In genomic region chr15:38873151-38873550, GRCh38 we compare ENCODE assay signal across 20 cellular contexts.
DNase-seq lines count a peak whose midpoint lies in the region; ATAC-seq, FAIRE-seq and TF ChIP-seq lines count a peak whose summit lies in the region.
"Had no signal": no experiment of that assay in that cellular context is flagged by ENCODE, and none has a peak within 500 bp of the region (broad histone marks: within the 10 kb centered on the region; RNA-seq: fewer than 3 reads in every experiment).

No MANE protein-coding gene starts in this region.

- no peak overlapping the region for H3K4me3 ChIP-seq in right cardiac atrium (ENCODE audit: low read length)
- H3K4me3 ChIP-seq in adipocyte (ENCODE audit: low read length), result no peak overlapping the region
- no peak overlapping the region for H3K4me3 ChIP-seq in HepG2 (replicated peaks in 1 of 3; ENCODE audit: insufficient read depth in 1 of 3, low read depth in 2 of 3, low read length in 3 of 3)
- no peak overlapping the region for H3K4me3 ChIP-seq in CD8-positive, alpha-beta memory T cell (ENCODE audit: low read length)
- H3K4me3 ChIP-seq: breast epithelium, Peyer's patch had no signal

- H3K4me1 ChIP-seq in right cardiac atrium (ENCODE audit: control insufficient read depth, insufficient read depth, low read length) (peaks cover 2% of the 10 kb centered on the region), adipocyte (ENCODE audit: control insufficient read depth, insufficient read depth, low read length) (peaks cover 34% of the 10 kb centered on the region), HepG2 (ENCODE audit: insufficient read depth, low read length) (peaks cover 29% of the 10 kb centered on the region)
- H3K4me1 ChIP-seq in CD8-positive, alpha-beta memory T cell (ENCODE audit: insufficient read depth, low read length), result no peaks in the 10 kb centered on the region
- H3K4me1 ChIP-seq: breast epithelium, Peyer's patch had no signal

- intact Hi-C loops in right cardiac atrium (cut with DNase I) (no loop called here), Right ventricle myocardium superior (cut with DNase I) (no loop called here), HepG2 (cut with micrococcal nuclease; ENCODE audit: unreplicated experiment) (no loop called here)

- no peaks in the 10 kb centered on the region for H3K27me3 ChIP-seq in right cardiac atrium (ENCODE audit: control insufficient read depth, insufficient read depth)
- no peaks in the 10 kb centered on the region for H3K27me3 ChIP-seq in adipocyte (replicated peaks; ENCODE audit: control insufficient read depth, insufficient read depth, low read length)
- H3K27me3 ChIP-seq in HepG2 (ENCODE audit: control insufficient read depth in 1 of 2, insufficient read depth in 2 of 2, low read length in 2 of 2), result no peaks in the 10 kb centered on the region
- H3K27me3 ChIP-seq in CD8-positive, alpha-beta memory T cell (ENCODE audit: insufficient read depth, low read length, poor library complexity, severe bottlenecking), result no peaks in the 10 kb centered on the region
- H3K27me3 ChIP-seq: breast epithelium, neutrophil, Peyer's patch had no signal

- peaks cover 0 to 1% (median 0%) of the 10 kb centered on the region in 3 donors for H3K36me3 Mint-ChIP-seq in CD8-positive, alpha-beta memory T cell
- H3K36me3 Mint-ChIP-seq: CD8-positive, alpha-beta T cell had no signal

- POLR2A ChIA-PET in HepG2 (lab: Yijun Ruan, JAX), result interaction anchor here (1.0 kb wide), 1 partner anchor 707 kb away, joined by 5 read pairs; the partner anchor contains the start of gene THBS1
- POLR2A ChIA-PET in CD8-positive, alpha-beta memory T cell (lab: Charles Lee), result no interaction called here

- no peaks in the 10 kb centered on the region for H3K79me2 ChIP-seq in HepG2 (ENCODE audit: insufficient read depth, low read length)

- in situ Hi-C loops in HepG2 (cut with HindIII; ENCODE audit: extremely low pct_ligation_motif_present, low pct_unique_long_range_greater_than_20kb), result no loop called here

- H3K4me3 Mint-ChIP-seq in CD8-positive, alpha-beta memory T cell, result no peak overlapping the region
- H3K4me3 Mint-ChIP-seq: activated naive CD8-positive, alpha-beta T cell treated with anti-CD3 and anti-CD28 coated beads, Interleukin-2, amount 50 U/mL, for 24 hours; CD8-positive, alpha-beta T cell had no signal

- TF ChIP-seq POLR2A in HepG2 (IDR thresholded peaks at IDR 0.05; ENCODE audit: insufficient read depth in 1 of 2, low read depth in 2 of 2, low read length in 2 of 2) (no peak), H54 (IDR thresholded peaks at IDR 0.05; ENCODE audit: low read depth, low read length) (no peak)

- FAIRE-seq in HepG2 (lab: Jason Lieb, UNC) (peak; percentile 50), H54 (lab: Jason Lieb, UNC) (no peak)
- FAIRE-seq: frontal cortex, HTR-8/SVneo had no signal

- H3K4me1 Mint-ChIP-seq in CD8-positive, alpha-beta memory T cell, result no peaks in the 10 kb centered on the region
- H3K4me1 Mint-ChIP-seq: activated naive CD8-positive, alpha-beta T cell treated with anti-CD3 and anti-CD28 coated beads, Interleukin-2, amount 50 U/mL, for 24 hours had no signal

- H3K27ac ChIP-seq in right cardiac atrium (ENCODE audit: low read length) (peak overlapping the region; percentile 8), HepG2 (ENCODE audit: extremely low read length, insufficient read depth, low read length) (no peak overlapping the region)
- H3K27ac ChIP-seq in CD8-positive, alpha-beta memory T cell (ENCODE audit: low read depth, low read length), result no peak overlapping the region
- H3K27ac ChIP-seq: breast epithelium, neutrophil had no signal

- H4K20me1 ChIP-seq in HepG2 (ENCODE audit: insufficient read depth, low read length), result no peaks in the 10 kb centered on the region

- no peaks in the 10 kb centered on the region for H3K9me3 ChIP-seq in right cardiac atrium (ENCODE audit: control insufficient read depth, low read length)
- H3K9me3 ChIP-seq in adipocyte (ENCODE audit: control insufficient read depth, low read length), result peaks cover 3% of the 10 kb centered on the region
- H3K9me3 ChIP-seq in HepG2 (ENCODE audit: low read length), result no peaks in the 10 kb centered on the region
- no peaks in the 10 kb centered on the region for H3K9me3 ChIP-seq in CD8-positive, alpha-beta memory T cell (ENCODE audit: low read length)
- H3K9me3 ChIP-seq: breast epithelium, neutrophil, Peyer's patch had no signal

- H3K27ac Mint-ChIP-seq in CD8-positive, alpha-beta memory T cell, result no peak overlapping the region
- H3K27ac Mint-ChIP-seq: activated naive CD8-positive, alpha-beta T cell treated with anti-CD3 and anti-CD28 coated beads, Interleukin-2, amount 50 U/mL, for 24 hours; CD8-positive, alpha-beta T cell had no signal

- peaks cover 14 to 36% of the 10 kb centered on the region in 2 donors for H3K27me3 Mint-ChIP-seq in CD8-positive, alpha-beta memory T cell

- TF ChIP-seq CTCF in HepG2 (CRISPR knock-in tag; IDR thresholded peaks at IDR 0.05), result peak; percentile 27

- H3K4me2 ChIP-seq in HepG2 (ENCODE audit: low read depth, low read length), result no peak overlapping the region

- no peak overlapping the region for H2AFZ ChIP-seq in HepG2 (ENCODE audit: low read length)

- BruUV-seq in HepG2 (replicated peaks; lab: Mats Ljungman, UMichigan), result no TSS peak

- peak overlapping the region; percentile 59 for H3K9ac ChIP-seq in adipocyte (ENCODE audit: low read length)
- H3K9ac ChIP-seq in HepG2 (ENCODE audit: insufficient read depth, low read depth, low read length), result no peak overlapping the region

- ATAC-seq in right cardiac atrium, result no peak
- ATAC-seq in Right ventricle myocardium superior (ENCODE audit: poor library complexity), result no peak
- ATAC-seq in HepG2, result peak; percentile 88
- no peak for ATAC-seq in HG02763 (IDR thresholded peaks at IDR 0.05; ENCODE audit: unreplicated experiment)
- ATAC-seq: activated naive CD8-positive, alpha-beta T cell treated with anti-CD3 and anti-CD28 coated beads, Interleukin-2, amount 50 U/mL, for 24 hours; CD8-positive, alpha-beta T cell; SK-N-SH treated with all-trans-retinoic acid at 6 μM for 48 hours had no signal

- WGBS in right cardiac atrium, result 62% methylated on average over 4 of the region's 4 CpGs
- 3% methylated on average over 4 of the region's 4 CpGs for WGBS in HepG2 (ENCODE audit: low lambda C conversion rate)

- H3K9me3 Mint-ChIP-seq in CD8-positive, alpha-beta memory T cell, result peaks cover 0 to 13% (median 2%) of the 10 kb centered on the region in 5 donors
- H3K9me3 Mint-ChIP-seq: activated naive CD8-positive, alpha-beta T cell treated with anti-CD3 and anti-CD28 coated beads, Interleukin-2, amount 50 U/mL, for 24 hours; CD8-positive, alpha-beta T cell had no signal

- CTCF ChIA-PET in HepG2 (lab: Yijun Ruan, JAX; ENCODE audit: low intra/inter-chr PET ratio, low total read pairs), result no interaction called here
- CTCF ChIA-PET in CD8-positive, alpha-beta memory T cell (lab: Charles Lee), result no interaction called here

- TF ChIP-seq RAD21 in HepG2 (CRISPR knock-in tag; IDR thresholded peaks at IDR 0.05), result no peak

- H3K36me3 ChIP-seq in adipocyte (ENCODE audit: control insufficient read depth, insufficient read depth, low read length, severe bottlenecking), result no peaks in the 10 kb centered on the region
- H3K36me3 ChIP-seq in HepG2 (replicated peaks in 1 of 2; ENCODE audit: control insufficient read depth in 1 of 2, insufficient read depth in 2 of 2, low read length in 2 of 2), result no peaks in the 10 kb centered on the region
- no peaks in the 10 kb centered on the region for H3K36me3 ChIP-seq in CD8-positive, alpha-beta memory T cell (ENCODE audit: insufficient read depth, low read length)
- H3K36me3 ChIP-seq: breast epithelium, neutrophil, Peyer's patch had no signal

- no peak for DNase-seq in right cardiac atrium
- no peak for DNase-seq in Right ventricle myocardium superior
- no peak for DNase-seq in adipocyte (ENCODE audit: low read depth)
- DNase-seq in HepG2 (ENCODE audit: low spot score), result peak; percentile 25
- no peak for DNase-seq in T1000 (lab: John Stamatoyannopoulos, UW)
- DNase-seq in H54 (ENCODE audit: insufficient read length, low spot score), result no peak
- DNase-seq in CD8-positive, alpha-beta memory T cell, result no peak
- DNase-seq: activated CD4-positive, alpha-beta T cell treated with anti-CD3 and anti-CD28 coated beads for 48 hours; activated naive CD8-positive, alpha-beta T cell treated with anti-CD3 and anti-CD28 coated beads, Interleukin-2, amount 50 U/mL, for 24 hours; CD8-positive, alpha-beta T cell; dermis blood vessel endothelial cell; NCI-H1417; NCI-H748 treated with DMSO at 0.1 percent for 48 hours; Peyer's patch had no signal

- TF ChIP-seq EP300 in HepG2 (IDR thresholded peaks at IDR 0.05; ENCODE audit: low read depth in 2 of 2, low read length in 2 of 2), result peak in 1 of 2 experiments; percentile 31; a peak in 1 of 4 replicates
- TF ChIP-seq EP300 in HepG2 (CRISPR knock-in tag; IDR thresholded peaks at IDR 0.05; ENCODE audit: borderline replicate concordance), result no peak

TF ChIP-seq in HepG2, 621 proteins besides CTCF, POLR2A, EP300 and RAD21 (continues in another document):
- TF ChIP-seq ELF4 (CRISPR knock-in tag; IDR thresholded peaks at IDR 0.05; ENCODE audit: borderline replicate concordance) (no peak), ZNF33B (CRISPR knock-in tag; IDR thresholded peaks at IDR 0.05) (no peak), ZNF281 (CRISPR knock-in tag; IDR thresholded peaks at IDR 0.05; ENCODE audit: borderline replicate concordance) (no peak), FOXP1 (IDR thresholded peaks at IDR 0.05) (no peak), FOXP1 (CRISPR knock-in tag; IDR thresholded peaks at IDR 0.05) (peak; percentile 93), FOXJ3 (CRISPR knock-in tag; IDR thresholded peaks at IDR 0.05; ENCODE audit: borderline replicate concordance) (peak; percentile 72; the same call in 1 of the 2 replicates), TBX3 (IDR thresholded peaks at IDR 0.05; ENCODE audit: borderline replicate concordance) (peak; percentile 41; the same call in 1 of the 2 replicates)
